In the genomic region with DNA sequence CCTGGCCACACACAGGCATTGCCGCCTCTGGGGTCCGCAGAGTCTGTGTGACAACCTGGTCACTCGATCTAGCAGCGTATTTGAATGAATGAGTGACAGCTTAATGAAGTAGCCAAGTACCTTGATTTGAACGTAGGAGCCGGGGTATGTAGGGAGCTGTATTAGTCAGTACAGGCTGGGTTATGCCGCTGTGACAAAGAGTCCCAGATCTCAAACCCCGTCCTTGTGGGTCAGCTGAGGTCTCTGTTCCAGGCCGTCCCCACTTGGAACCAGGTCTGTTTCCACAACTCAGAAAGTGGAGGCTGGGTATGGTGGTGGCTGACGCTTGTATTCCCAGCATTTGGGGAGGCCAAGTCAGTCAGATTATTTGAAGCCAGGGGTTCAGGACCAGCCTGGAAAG, we compare ENCODE assay signal across 3 cellular contexts.
TF ChIP-seq lines count a peak whose summit lies in the region.

No MANE protein-coding gene starts in this region.

TF ChIP-seq in GM12891, 5 proteins besides CTCF, POLR2A, EP300 and RAD21:
- TF ChIP-seq SPI1 (IDR thresholded peaks at IDR 0.05; ENCODE audit: low read depth, low read length) (no peak), PAX5 (IDR thresholded peaks at IDR 0.05; ENCODE audit: insufficient read depth, low read length, severe bottlenecking) (no peak), POLR2AphosphoS5 (IDR thresholded peaks at IDR 0.05; ENCODE audit: low read depth, low read length) (no peak), POU2F2 (IDR thresholded peaks at IDR 0.05; ENCODE audit: low read depth, low read length) (no peak), TAF1 (IDR thresholded peaks at IDR 0.05; ENCODE audit: low read depth, low read length) (no peak)

TF ChIP-seq in K562, 482 proteins besides CTCF, POLR2A, EP300 and RAD21:
- 0 out of 2 replicates have a peak, but pooled peaks have one; percentile 53 for TF ChIP-seq TRIM28 (IDR thresholded peaks at IDR 0.05)
- peak; percentile 45; the same call in 1 of the 2 replicates for TF ChIP-seq BCOR (IDR thresholded peaks at IDR 0.05)
- TF ChIP-seq CBX1 (IDR thresholded peaks at IDR 0.05; ENCODE audit: low read depth) = no peak
- peak; percentile 100 for TF ChIP-seq ZNF12 (CRISPR knock-in tag; IDR thresholded peaks at IDR 0.05)

TF ChIP-seq in SK-N-SH treated with all-trans-retinoic acid at 6 μM for 48 hours, 23 proteins besides CTCF, POLR2A, EP300 and RAD21:
- TF ChIP-seq TCF4 (CRISPR knock-in tag; IDR thresholded peaks at IDR 0.05; ENCODE audit: borderline replicate concordance) (no peak), ZNF8 (CRISPR knock-in tag; IDR thresholded peaks at IDR 0.05) (no peak), ZNF565 (CRISPR knock-in tag; conservative IDR thresholded peaks at IDR 0.05; ENCODE audit: low read depth) (no peak), BACH2 (CRISPR knock-in tag; IDR thresholded peaks at IDR 0.05; ENCODE audit: borderline replicate concordance) (no peak), ZNF70 (CRISPR knock-in tag; IDR thresholded peaks at IDR 0.05) (no peak), PPARA (CRISPR knock-in tag; IDR thresholded peaks at IDR 0.05; ENCODE audit: borderline replicate concordance) (no peak), POU6F1 (CRISPR knock-in tag; IDR thresholded peaks at IDR 0.05; ENCODE audit: borderline replicate concordance, low read depth) (no peak), RARB (CRISPR knock-in tag; IDR thresholded peaks at IDR 0.05) (no peak), ARNTL (CRISPR knock-in tag; IDR thresholded peaks at IDR 0.05; ENCODE audit: borderline replicate concordance, low read depth) (no peak), CSRNP3 (CRISPR knock-in tag; IDR thresholded peaks at IDR 0.05) (no peak), SNAI2 (CRISPR knock-in tag; IDR thresholded peaks at IDR 0.05) (no peak), CREB5 (CRISPR knock-in tag; IDR thresholded peaks at IDR 0.05; ENCODE audit: low read depth) (no peak), ZFP3 (CRISPR knock-in tag; IDR thresholded peaks at IDR 0.05) (no peak), ZC3H10 (CRISPR knock-in tag; IDR thresholded peaks at IDR 0.05) (no peak), ISL1 (CRISPR knock-in tag; IDR thresholded peaks at IDR 0.05) (no peak), CSDC2 (CRISPR knock-in tag; IDR thresholded peaks at IDR 0.05) (no peak)
- TF ChIP-seq, protein P1, sequence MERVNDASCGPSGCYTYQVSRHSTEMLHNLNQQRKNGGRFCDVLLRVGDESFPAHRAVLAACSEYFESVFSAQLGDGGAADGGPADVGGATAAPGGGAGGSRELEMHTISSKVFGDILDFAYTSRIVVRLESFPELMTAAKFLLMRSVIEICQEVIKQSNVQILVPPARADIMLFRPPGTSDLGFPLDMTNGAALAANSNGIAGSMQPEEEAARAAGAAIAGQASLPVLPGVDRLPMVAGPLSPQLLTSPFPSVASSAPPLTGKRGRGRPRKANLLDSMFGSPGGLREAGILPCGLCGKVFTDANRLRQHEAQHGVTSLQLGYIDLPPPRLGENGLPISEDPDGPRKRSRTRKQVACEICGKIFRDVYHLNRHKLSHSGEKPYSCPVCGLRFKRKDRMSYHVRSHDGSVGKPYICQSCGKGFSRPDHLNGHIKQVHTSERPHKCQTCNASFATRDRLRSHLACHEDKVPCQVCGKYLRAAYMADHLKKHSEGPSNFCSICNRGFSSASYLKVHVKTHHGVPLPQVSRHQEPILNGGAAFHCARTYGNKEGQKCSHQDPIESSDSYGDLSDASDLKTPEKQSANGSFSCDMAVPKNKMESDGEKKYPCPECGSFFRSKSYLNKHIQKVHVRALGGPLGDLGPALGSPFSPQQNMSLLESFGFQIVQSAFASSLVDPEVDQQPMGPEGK (CRISPR knock-in tag; IDR thresholded peaks at IDR 0.05; ENCODE audit: borderline replicate concordance) = no peak
- TF ChIP-seq, protein P2, sequence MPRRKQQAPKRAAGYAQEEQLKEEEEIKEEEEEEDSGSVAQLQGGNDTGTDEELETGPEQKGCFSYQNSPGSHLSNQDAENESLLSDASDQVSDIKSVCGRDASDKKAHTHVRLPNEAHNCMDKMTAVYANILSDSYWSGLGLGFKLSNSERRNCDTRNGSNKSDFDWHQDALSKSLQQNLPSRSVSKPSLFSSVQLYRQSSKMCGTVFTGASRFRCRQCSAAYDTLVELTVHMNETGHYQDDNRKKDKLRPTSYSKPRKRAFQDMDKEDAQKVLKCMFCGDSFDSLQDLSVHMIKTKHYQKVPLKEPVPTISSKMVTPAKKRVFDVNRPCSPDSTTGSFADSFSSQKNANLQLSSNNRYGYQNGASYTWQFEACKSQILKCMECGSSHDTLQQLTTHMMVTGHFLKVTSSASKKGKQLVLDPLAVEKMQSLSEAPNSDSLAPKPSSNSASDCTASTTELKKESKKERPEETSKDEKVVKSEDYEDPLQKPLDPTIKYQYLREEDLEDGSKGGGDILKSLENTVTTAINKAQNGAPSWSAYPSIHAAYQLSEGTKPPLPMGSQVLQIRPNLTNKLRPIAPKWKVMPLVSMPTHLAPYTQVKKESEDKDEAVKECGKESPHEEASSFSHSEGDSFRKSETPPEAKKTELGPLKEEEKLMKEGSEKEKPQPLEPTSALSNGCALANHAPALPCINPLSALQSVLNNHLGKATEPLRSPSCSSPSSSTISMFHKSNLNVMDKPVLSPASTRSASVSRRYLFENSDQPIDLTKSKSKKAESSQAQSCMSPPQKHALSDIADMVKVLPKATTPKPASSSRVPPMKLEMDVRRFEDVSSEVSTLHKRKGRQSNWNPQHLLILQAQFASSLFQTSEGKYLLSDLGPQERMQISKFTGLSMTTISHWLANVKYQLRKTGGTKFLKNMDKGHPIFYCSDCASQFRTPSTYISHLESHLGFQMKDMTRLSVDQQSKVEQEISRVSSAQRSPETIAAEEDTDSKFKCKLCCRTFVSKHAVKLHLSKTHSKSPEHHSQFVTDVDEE (CRISPR knock-in tag; IDR thresholded peaks at IDR 0.05) = no peak
